Comparison of ENCODE assay signal across 27 cellular contexts in the genomic region with DNA sequence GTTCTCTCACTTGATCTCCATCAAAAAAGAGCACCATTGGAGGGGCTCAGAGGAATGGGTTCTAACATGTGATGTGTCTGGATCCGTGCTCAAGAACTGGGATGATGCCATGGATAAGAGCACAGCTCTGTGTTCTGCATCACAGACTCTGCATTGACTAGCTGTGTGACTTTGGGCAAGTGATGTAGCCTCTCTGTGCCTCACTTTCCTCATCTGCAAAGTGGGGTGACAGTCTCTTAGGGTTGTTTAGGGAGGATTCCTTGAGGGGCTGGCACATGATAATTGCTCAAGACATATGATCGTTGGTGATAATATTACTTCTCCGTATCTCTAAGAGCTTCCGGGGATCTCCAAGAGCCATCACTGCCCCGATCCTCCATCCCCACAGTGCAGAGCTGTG.
DNase-seq lines count a peak whose midpoint lies in the region; ATAC-seq, FAIRE-seq and TF ChIP-seq lines count a peak whose summit lies in the region.
"Had no signal": no experiment of that assay in that cellular context is flagged by ENCODE, and none has a peak within 500 bp of the region (broad histone marks: within the 10 kb centered on the region; RNA-seq: fewer than 3 reads in every experiment).

No MANE protein-coding gene starts in this region.

- no peak overlapping the region for H2BK12ac ChIP-seq in trophoblast cell (ENCODE audit: low read length)

- TF ChIP-seq CTCF in HEK293 (tag by site-specific recombination; IDR thresholded peaks at IDR 0.05) (no peak), K562 (IDR thresholded peaks at IDR 0.05 in 2 of 3, conservative IDR thresholded peaks at IDR 0.05 in 1 of 3; ENCODE audit: insufficient read depth in 2 of 3, low read depth in 1 of 3, low read length in 3 of 3) (no peak), breast epithelium (IDR thresholded peaks at IDR 0.05) (no peak)

- no peaks in the 10 kb centered on the region for H3K27me3 Mint-ChIP-seq in T-helper 17 cell
- H3K27me3 Mint-ChIP-seq: CD4-positive, alpha-beta memory T cell; CD4-positive, CD25-positive, alpha-beta regulatory T cell; CD8-positive, alpha-beta memory T cell had no signal

- no peak overlapping the region for H4K12ac ChIP-seq in trophoblast cell (ENCODE audit: low read depth, low read length)

- no peak overlapping the region for H3K4me2 ChIP-seq in K562 (ENCODE audit: insufficient read depth, low read length)
- H3K4me2 ChIP-seq in trophoblast cell (ENCODE audit: low read length), result no peak overlapping the region
- H3K4me2 ChIP-seq: BLaER1 had no signal

- H3K4me3 Mint-ChIP-seq in T-helper 17 cell, result no peak overlapping the region
- H3K4me3 Mint-ChIP-seq: CD14-positive monocyte; CD4-positive, alpha-beta memory T cell; CD4-positive, CD25-positive, alpha-beta regulatory T cell; CD8-positive, alpha-beta memory T cell had no signal

- H4K20me1 ChIP-seq in K562 (replicated peaks; ENCODE audit: control insufficient read depth, insufficient read depth, low read length), result peaks cover 14% of the 10 kb centered on the region

- H3K79me1 ChIP-seq in trophoblast cell (ENCODE audit: low read length), result no peaks in the 10 kb centered on the region

- H3K9me3 ChIP-seq in HEK293 (ENCODE audit: control insufficient read depth, insufficient read depth, low read depth, low read length), result no peaks in the 10 kb centered on the region
- H3K9me3 ChIP-seq in T-helper 17 cell (ENCODE audit: control insufficient read depth, low read length, poor library complexity, severe bottlenecking), result no peaks in the 10 kb centered on the region
- no peaks in the 10 kb centered on the region for H3K9me3 ChIP-seq in K562 (replicated peaks; ENCODE audit: control insufficient read depth, insufficient read depth, low read depth, low read length)
- H3K9me3 ChIP-seq in breast epithelium, result no peaks in the 10 kb centered on the region
- H3K9me3 ChIP-seq in trophoblast cell (ENCODE audit: insufficient read depth, low read depth, low read length), result no peaks in the 10 kb centered on the region
- H3K9me3 ChIP-seq: BE2C, BLaER1 had no signal

- H3K9ac ChIP-seq in K562 (ENCODE audit: insufficient read depth in 1 of 2, low read depth in 2 of 2, low read length in 2 of 2) (no peak overlapping the region), trophoblast cell (ENCODE audit: low read length) (no peak overlapping the region)
- H3K9ac ChIP-seq: BLaER1 had no signal

- no peak for TF ChIP-seq EP300 in K562 (IDR thresholded peaks at IDR 0.05; ENCODE audit: low read length)

- peaks cover 40% of the 10 kb centered on the region for H3K4me1 Mint-ChIP-seq in T-helper 17 cell

- in situ Hi-C loops in K562 (cut with MboI), result no loop called here

- CTCF ChIA-PET in HEK293 (lab: Yijun Ruan, JAX), result interaction anchor here (0.7 to 1.2 kb wide), 4 partner anchors 9 to 750 kb away, joined by 3 read pairs; no protein-coding TSS in a partner anchor
- CTCF ChIA-PET in K562 (lab: Yijun Ruan, JAX; ENCODE audit: low intra/inter-chr PET ratio), result no interaction called here

- H3K18ac ChIP-seq in trophoblast cell (ENCODE audit: low read length), result no peak overlapping the region

- H4K8ac ChIP-seq in trophoblast cell (ENCODE audit: low read depth, low read length), result no peak overlapping the region

- 73% methylated on average over 5 of the region's 5 CpGs for WGBS in K562 (ENCODE audit: insufficient coverage, low coverage, missing lambda C conversion rate)
- WGBS in trophoblast cell (ENCODE audit: extremely low coverage, insufficient coverage, insufficient read length), result no CpG with 5 or more reads among the region's 5 CpGs

- no peak overlapping the region for H2AK5ac ChIP-seq in trophoblast cell (ENCODE audit: low read length)

- H3K9me1 ChIP-seq in K562 (ENCODE audit: control insufficient read depth, insufficient read depth, low read length), result no peaks in the 10 kb centered on the region

- intact Hi-C loops in K562 (cut with micrococcal nuclease) (no loop called here), breast epithelium (cut with DNase I; ENCODE audit: low total_unique reads) (no loop called here)

- no peak overlapping the region for H3K14ac ChIP-seq in trophoblast cell (ENCODE audit: low read length)

- no peak overlapping the region for H2BK5ac ChIP-seq in trophoblast cell (ENCODE audit: low read depth, low read length, poor library complexity)

- ATAC-seq in T-helper 17 cell (no peak), K562 (no peak)

- H3K27ac ChIP-seq in HEK293 (ENCODE audit: extremely low read depth, low read depth, low read length) (no peak overlapping the region), K562 (ENCODE audit: extremely low read depth, low read depth, low read length) (no peak overlapping the region), breast epithelium (no peak overlapping the region), trophoblast cell (ENCODE audit: low read depth, low read length) (no peak overlapping the region)
- H3K27ac ChIP-seq: BLaER1 had no signal

- TF ChIP-seq RAD21 in K562 (CRISPR knock-in tag; conservative IDR thresholded peaks at IDR 0.05 in 1 of 2, IDR thresholded peaks at IDR 0.05 in 1 of 2), result no peak

- DNase-seq in T-helper 17 cell (no peak), K562 (ENCODE audit: extremely low read depth in 1 of 4, low spot score in 3 of 4) (no peak), breast epithelium (ENCODE audit: low spot score in 2 of 2) (no peak), cerebellar cortex (ENCODE audit: low spot score) (no peak), trophoblast cell (no peak)
- DNase-seq: 8988T; ACHN; BE2C; C1 segment of cervical spinal cord; CD4-positive, alpha-beta memory T cell; CD4-positive, CD25-positive, alpha-beta regulatory T cell; CD8-positive, alpha-beta memory T cell; COR-L47; DMS 273 treated with DMSO at 0.1 percent for 48 hours; DMS153; DMS53; DMS79; DND-41; EL; GDM1 had no signal

- H2AFZ ChIP-seq in K562 (ENCODE audit: low read depth, low read length), result no peak overlapping the region
- no peak overlapping the region for H2AFZ ChIP-seq in trophoblast cell (ENCODE audit: insufficient read depth, low read length, poor library complexity)

- H3K4me3 ChIP-seq in HEK293 (ENCODE audit: low read depth, low read length), result no peak overlapping the region
- H3K4me3 ChIP-seq in K562, result no peak overlapping the region
- H3K4me3 ChIP-seq in breast epithelium, result no peak overlapping the region
- H3K4me3 ChIP-seq in trophoblast cell (ENCODE audit: low read depth, low read length), result no peak overlapping the region
- H3K4me3 ChIP-seq: BLaER1, GM12878 had no signal

- peak overlapping the region; percentile 14 for H3K27ac Mint-ChIP-seq in T-helper 17 cell

- no TSS peak for BruUV-seq in K562 (replicated peaks; lab: Mats Ljungman, UMichigan)

- FAIRE-seq in K562 (lab: Jason Lieb, UNC), result no peak
- FAIRE-seq: A204.1, GM12878, GM12892, GM18507 had no signal

- POLR2A ChIA-PET in HEK293 (lab: Yijun Ruan, JAX) (no interaction called here), K562 (lab: Yijun Ruan, JAX) (no interaction called here)

- H3K36me3 ChIP-seq in HEK293 (ENCODE audit: control insufficient read depth in 2 of 2, insufficient read depth in 1 of 2, low read length in 2 of 2), result no peaks in the 10 kb centered on the region
- H3K36me3 ChIP-seq in K562 (ENCODE audit: control insufficient read depth, insufficient read depth, low read length), result no peaks in the 10 kb centered on the region
- H3K36me3 ChIP-seq in breast epithelium, result no peaks in the 10 kb centered on the region
- no peaks in the 10 kb centered on the region for H3K36me3 ChIP-seq in trophoblast cell (ENCODE audit: control insufficient read depth in 1 of 2, insufficient read depth in 2 of 2, low read length in 2 of 2)
- H3K36me3 ChIP-seq: BE2C had no signal

- H3K4me1 ChIP-seq in HEK293 (ENCODE audit: control insufficient read depth, insufficient read depth, low read length) (peaks cover 2% of the 10 kb centered on the region; the same call in 1 of the 2 replicates), K562 (replicated peaks in 1 of 2; ENCODE audit: control insufficient read depth in 2 of 2, insufficient read depth in 2 of 2, low read length in 2 of 2) (no peaks in the 10 kb centered on the region; a peak in 2 of 5 replicates), breast epithelium (no peaks in the 10 kb centered on the region), trophoblast cell (ENCODE audit: control insufficient read depth in 1 of 2, insufficient read depth in 2 of 2, low read length in 2 of 2) (peaks cover 0 to 4% of the 10 kb centered on the region in 2 experiments)

- H3K27me3 ChIP-seq in K562 (ENCODE audit: control insufficient read depth in 2 of 2, insufficient read depth in 2 of 2, low read length in 2 of 2), result no peaks in the 10 kb centered on the region
- no peaks in the 10 kb centered on the region for H3K27me3 ChIP-seq in breast epithelium
- no peaks in the 10 kb centered on the region for H3K27me3 ChIP-seq in trophoblast cell (ENCODE audit: insufficient read depth, low read length)
- H3K27me3 ChIP-seq: BE2C, BLaER1 had no signal

- H3K23ac ChIP-seq in trophoblast cell (ENCODE audit: low read length), result no peak overlapping the region

- H3K79me2 ChIP-seq in K562 (ENCODE audit: control insufficient read depth, insufficient read depth, low read length) (peaks cover 4% of the 10 kb centered on the region; the same call in 1 of the 3 replicates), trophoblast cell (ENCODE audit: control insufficient read depth, insufficient read depth, low read length, poor library complexity) (no peaks in the 10 kb centered on the region)

- no peaks in the 10 kb centered on the region for H3K36me3 Mint-ChIP-seq in T-helper 17 cell (ENCODE audit: low read depth)

- H3K4ac ChIP-seq in trophoblast cell (ENCODE audit: low read depth, low read length), result no peak overlapping the region

- TF ChIP-seq POLR2A in K562 (conservative IDR thresholded peaks at IDR 0.05) (no peak), breast epithelium (IDR thresholded peaks at IDR 0.05) (no peak)

- H2BK120ac ChIP-seq in trophoblast cell (ENCODE audit: insufficient read depth, low read length, poor library complexity), result no peak overlapping the region

- no peak overlapping the region for H4K91ac ChIP-seq in trophoblast cell (ENCODE audit: low read depth, low read length)

TF ChIP-seq in HEK293, 187 proteins besides CTCF, POLR2A, EP300 and RAD21:
- TF ChIP-seq ZNF768 (tag by site-specific recombination; IDR thresholded peaks at IDR 0.05), result 0 out of 2 replicates have a peak, but pooled peaks have one; percentile 27
- TF ChIP-seq TRIM28 (IDR thresholded peaks at IDR 0.05; ENCODE audit: borderline replicate concordance, low read length), result no peak

TF ChIP-seq in K562, 482 proteins besides CTCF, POLR2A, EP300 and RAD21:
- TF ChIP-seq BCOR (IDR thresholded peaks at IDR 0.05) (peak; percentile 61; the same call in 1 of the 2 replicates), ZNF699 (CRISPR knock-in tag; IDR thresholded peaks at IDR 0.05; ENCODE audit: insufficient replicate concordance) (no peak), TEAD2 (tag; IDR thresholded peaks at IDR 0.05) (no peak), ADNP (tag; IDR thresholded peaks at IDR 0.05) (peak; percentile 53; the same call in 1 of the 2 replicates), ZFP36 (IDR thresholded peaks at IDR 0.05; ENCODE audit: low read depth, low read length, partially characterized antibody) (peak; percentile 59)
TF ChIP-seq in K562: peak in this region for 3.
